ENCODE assay signal across 12 cellular contexts in the genomic region with DNA sequence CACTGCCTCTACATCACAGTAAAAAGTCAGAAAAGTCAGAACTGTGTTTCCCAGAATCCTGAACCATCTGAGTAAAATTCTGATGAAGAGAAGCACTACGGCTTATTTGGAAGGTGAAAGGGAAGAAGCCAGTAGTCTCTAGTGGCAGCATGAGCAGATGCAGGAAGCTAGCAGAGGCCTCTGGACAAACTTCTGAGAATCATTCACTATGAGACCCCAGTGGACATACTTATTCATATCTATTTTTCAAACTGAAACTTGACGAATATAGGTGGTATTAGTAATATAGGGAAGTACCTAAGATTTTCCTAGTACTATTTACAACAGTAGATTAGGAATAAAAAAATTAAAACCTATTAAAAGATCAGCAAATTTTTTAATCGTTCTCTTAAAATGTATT.
DNase-seq lines count a peak whose midpoint lies in the region; ATAC-seq, FAIRE-seq and TF ChIP-seq lines count a peak whose summit lies in the region.
"Had no signal": no experiment of that assay in that cellular context is flagged by ENCODE, and none has a peak within 500 bp of the region (broad histone marks: within the 10 kb centered on the region; RNA-seq: fewer than 3 reads in every experiment).

No MANE protein-coding gene starts in this region.

- H3K79me1 ChIP-seq in H1 (ENCODE audit: low read depth, low read length) (no peaks in the 10 kb centered on the region), mesendoderm (ENCODE audit: low read length) (no peaks in the 10 kb centered on the region)

- H3K4me1 ChIP-seq in H1 (replicated peaks in 1 of 4; ENCODE audit: control insufficient read depth in 3 of 4, insufficient read depth in 4 of 4, low read length in 3 of 4) (no peaks in the 10 kb centered on the region), tibial nerve (no peaks in the 10 kb centered on the region), mesendoderm (ENCODE audit: control insufficient read depth, low read depth, low read length) (no peaks in the 10 kb centered on the region), SK-N-SH (ENCODE audit: control insufficient read depth in 1 of 2, insufficient read depth in 2 of 2, low read depth in 1 of 2, low read length in 1 of 2) (no peaks in the 10 kb centered on the region)

- peak in 2 of 3 experiments; percentile 7 to 9; a peak in 1 of 4 replicates for TF ChIP-seq CTCF in H1 (IDR thresholded peaks at IDR 0.05; ENCODE audit: control extremely low read depth in 1 of 3, insufficient read depth in 1 of 3, low read depth in 1 of 3, low read length in 3 of 3)
- TF ChIP-seq CTCF in tibial nerve (IDR thresholded peaks at IDR 0.05): no peak
- TF ChIP-seq CTCF in SK-N-SH (IDR thresholded peaks at IDR 0.05): no peak

- H2BK15ac ChIP-seq in H1 (ENCODE audit: low read length) (no peak overlapping the region), mesendoderm (replicated peaks; ENCODE audit: low read depth) (no peak overlapping the region)

- POLR2A ChIA-PET in H1 (lab: Charles Lee; ENCODE audit: partially characterized antibody): no interaction called here
- POLR2A ChIA-PET in SK-N-SH (lab: Yijun Ruan, JAX): no interaction called here

- H3K9ac ChIP-seq in H1 (replicated peaks in 1 of 4; ENCODE audit: extremely low read depth in 1 of 4, low read depth in 3 of 4, low read length in 3 of 4) (no peak overlapping the region), mesendoderm (ENCODE audit: low read length) (no peak overlapping the region), SK-N-SH (no peak overlapping the region)

- H2AFZ ChIP-seq in H1 (ENCODE audit: low read length): no peak overlapping the region
- H2AFZ ChIP-seq in SK-N-SH (ENCODE audit: low read depth): no peak overlapping the region

- no peak overlapping the region for H4K91ac ChIP-seq in H1 (replicated peaks; ENCODE audit: insufficient read length, low read length)

- H3K14ac ChIP-seq in H1 (ENCODE audit: insufficient read length): no peak overlapping the region

- H3K27me3 ChIP-seq in H1 (replicated peaks in 1 of 4; ENCODE audit: control insufficient read depth in 3 of 4, extremely low read depth in 1 of 4, insufficient read depth in 3 of 4, low read length in 3 of 4) (peaks cover 0 to 2% (median 0%) of the 10 kb centered on the region in 4 experiments; a peak in 1 of 7 replicates), tibial nerve (no peaks in the 10 kb centered on the region), mesendoderm (ENCODE audit: insufficient read depth, low read length, poor library complexity) (no peaks in the 10 kb centered on the region), SK-N-SH (ENCODE audit: insufficient read depth) (no peaks in the 10 kb centered on the region)
- H3K27me3 ChIP-seq: dorsolateral prefrontal cortex had no signal

- H2BK12ac ChIP-seq in H1 (ENCODE audit: low read depth, low read length): no peak overlapping the region

- no peaks in the 10 kb centered on the region for H3K36me3 ChIP-seq in H1 (ENCODE audit: control insufficient read depth in 2 of 4, insufficient read depth in 4 of 4, low read length in 3 of 4)
- H3K36me3 ChIP-seq in tibial nerve: no peaks in the 10 kb centered on the region
- no peaks in the 10 kb centered on the region for H3K36me3 ChIP-seq in mesendoderm (ENCODE audit: control insufficient read depth, insufficient read depth, low read length)
- no peaks in the 10 kb centered on the region for H3K36me3 ChIP-seq in SK-N-SH (replicated peaks in 1 of 2; ENCODE audit: control insufficient read depth in 1 of 2, insufficient read depth in 2 of 2, low read length in 1 of 2)

- TF ChIP-seq POLR2A in H1 (IDR thresholded peaks at IDR 0.05; ENCODE audit: control extremely low read depth in 1 of 2, low read depth in 2 of 2, low read length in 2 of 2): no peak
- TF ChIP-seq POLR2A in tibial nerve (IDR thresholded peaks at IDR 0.05): no peak

- no peaks in the 10 kb centered on the region for H3K9me2 ChIP-seq in SK-N-SH

- H3K56ac ChIP-seq in H1 (replicated peaks; ENCODE audit: insufficient read length, low read depth, low read length) (no peak overlapping the region), mesendoderm (ENCODE audit: low read length) (no peak overlapping the region)

- H3K4me3 ChIP-seq in H1 (ENCODE audit: extremely low read depth in 1 of 4, insufficient read depth in 2 of 4, low read depth in 3 of 4, low read length in 4 of 4) (no peak overlapping the region), tibial nerve (no peak overlapping the region), mesendoderm (ENCODE audit: low read length) (no peak overlapping the region), SK-N-SH (ENCODE audit: low read depth in 2 of 2, low read length in 1 of 2) (no peak overlapping the region)
- H3K4me3 ChIP-seq: dorsolateral prefrontal cortex had no signal

- H2BK5ac ChIP-seq in H1 (ENCODE audit: low read depth, low read length) (no peak overlapping the region), mesendoderm (ENCODE audit: low read length) (no peak overlapping the region)

- H3K18ac ChIP-seq in H1 (ENCODE audit: extremely low read depth, low read length) (no peak overlapping the region), mesendoderm (ENCODE audit: low read length) (no peak overlapping the region)

- H3K23ac ChIP-seq in H1 (ENCODE audit: insufficient read length): no peak overlapping the region
- H3K23ac ChIP-seq in mesendoderm (ENCODE audit: low read length): no peak overlapping the region

- no peak overlapping the region for H4K8ac ChIP-seq in H1 (ENCODE audit: extremely low read depth, insufficient read depth, low read length)
- H4K8ac ChIP-seq in mesendoderm (ENCODE audit: low read depth, low read length): no peak overlapping the region

- H3K27ac ChIP-seq in H1 (ENCODE audit: low read depth, low read length) (no peak overlapping the region), tibial nerve (no peak overlapping the region), mesendoderm (ENCODE audit: low read depth, low read length) (no peak overlapping the region), SK-N-SH (ENCODE audit: low read depth in 2 of 2, low read length in 1 of 2) (no peak overlapping the region)
- H3K27ac ChIP-seq: dorsolateral prefrontal cortex had no signal

- FAIRE-seq in H1 (lab: Jason Lieb, UNC): no peak

- no peaks in the 10 kb centered on the region for H3K23me2 ChIP-seq in H1 (ENCODE audit: low read depth, low read length)

- 84% methylated on average over 3 of the region's 3 CpGs; no CpG with 5 or more reads in 1 of the 2 experiments for WGBS in H1 (ENCODE audit: extremely low coverage in 1 of 2, insufficient coverage in 1 of 2, insufficient read length in 1 of 2, insufficient replicate concordance in 2 of 2, low coverage in 1 of 2, low lambda C conversion rate in 2 of 2, missing lambda C conversion rate in 1 of 2), 2 experiments
- 66 to 67% methylated on average over 3 of the region's 3 CpGs for WGBS in tibial nerve, 2 donors
- no CpG with 5 or more reads among the region's 3 CpGs for WGBS in mesendoderm (ENCODE audit: extremely low coverage, insufficient coverage, low lambda C conversion rate)
- WGBS in SK-N-SH (ENCODE audit: low lambda C conversion rate): 48% methylated on average over 3 of the region's 3 CpGs

- ATAC-seq in GM18861 (IDR thresholded peaks at IDR 0.05; ENCODE audit: unreplicated experiment) (peak; percentile 80), GM21515 (IDR thresholded peaks at IDR 0.05; ENCODE audit: unreplicated experiment) (peak; percentile 67), HG03060 (IDR thresholded peaks at IDR 0.05; ENCODE audit: low read depth, unreplicated experiment) (peak; percentile 63)

- CTCF ChIA-PET in H1 (lab: Charles Lee; ENCODE audit: partially characterized antibody) (no interaction called here), SK-N-SH (lab: Yijun Ruan, JAX) (no interaction called here)

- H3K79me2 ChIP-seq in H1 (ENCODE audit: control insufficient read depth in 1 of 2, insufficient read depth in 2 of 2, low read length in 2 of 2) (no peaks in the 10 kb centered on the region), mesendoderm (ENCODE audit: control insufficient read depth, insufficient read depth, low read length) (no peaks in the 10 kb centered on the region), SK-N-SH (ENCODE audit: insufficient read depth) (no peaks in the 10 kb centered on the region)

- H4K20me1 ChIP-seq in H1 (replicated peaks in 1 of 2; ENCODE audit: control insufficient read depth in 1 of 2, insufficient read depth in 2 of 2, low read length in 2 of 2) (no peaks in the 10 kb centered on the region), SK-N-SH (ENCODE audit: insufficient read depth) (no peaks in the 10 kb centered on the region)

- no peak overlapping the region for H4K5ac ChIP-seq in H1 (ENCODE audit: insufficient read length, low read depth, low read length)
- H4K5ac ChIP-seq in mesendoderm (ENCODE audit: low read length): no peak overlapping the region

- H2BK120ac ChIP-seq in H1 (replicated peaks; ENCODE audit: low read depth, low read length): no peak overlapping the region
- H2BK120ac ChIP-seq in mesendoderm (ENCODE audit: low read depth, low read length): no peak overlapping the region

- DNase-seq in H1 (ENCODE audit: low read depth in 1 of 2, low spot score in 2 of 2) (no peak), pons (ENCODE audit: low spot score) (no peak), tibial nerve (ENCODE audit: low spot score in 2 of 2) (no peak), mesendoderm (no peak), SK-N-SH (no peak)
- DNase-seq: dorsolateral prefrontal cortex, mesenchymal stem cell, NCI-H226, trophoblast cell had no signal

- no peak overlapping the region for H2BK20ac ChIP-seq in H1 (ENCODE audit: low read length)

- H3K9me3 ChIP-seq in H1 (ENCODE audit: insufficient read depth in 2 of 2, low read depth in 1 of 2, low read length in 1 of 2) (no peaks in the 10 kb centered on the region), tibial nerve (peaks cover 0 to 9% (median 0%) of the 10 kb centered on the region in 4 donors), SK-N-SH (no peaks in the 10 kb centered on the region)

- H3K4ac ChIP-seq in H1 (replicated peaks; ENCODE audit: insufficient read length, low read depth, low read length) (no peak overlapping the region), mesendoderm (ENCODE audit: low read depth, low read length) (no peak overlapping the region)

- H2AK5ac ChIP-seq in H1 (ENCODE audit: low read depth, low read length) (no peak overlapping the region), mesendoderm (ENCODE audit: low read length) (no peak overlapping the region)

- TF ChIP-seq EP300 in H1 (IDR thresholded peaks at IDR 0.05; ENCODE audit: borderline replicate concordance in 1 of 2, low read depth in 2 of 2, low read length in 2 of 2) (no peak), tibial nerve (IDR thresholded peaks at IDR 0.05) (no peak), SK-N-SH (IDR thresholded peaks at IDR 0.05; ENCODE audit: borderline replicate concordance in 1 of 2, low read depth in 1 of 2, low read length in 1 of 2) (no peak)

- peak; percentile 20 to 33; a peak in 3 of 4 replicates for TF ChIP-seq RAD21 in H1 (IDR thresholded peaks at IDR 0.05 in 1 of 2, conservative IDR thresholded peaks at IDR 0.05 in 1 of 2; ENCODE audit: low read depth in 2 of 2, low read length in 2 of 2)
- TF ChIP-seq RAD21 in SK-N-SH (IDR thresholded peaks at IDR 0.05; ENCODE audit: low read length): no peak

- H3F3A ChIP-seq in SK-N-SH (replicated peaks; ENCODE audit: insufficient read depth): no peaks in the 10 kb centered on the region

- H3K4me2 ChIP-seq in H1 (ENCODE audit: insufficient read depth in 1 of 2, low read depth in 2 of 2, low read length in 2 of 2): no peak overlapping the region
- H3K4me2 ChIP-seq in mesendoderm (ENCODE audit: low read length): no peak overlapping the region
- H3K4me2 ChIP-seq in SK-N-SH: no peak overlapping the region

Comparison
In these comparisons a context has a peak if more than half of its experiments do, and no peak if none do; other contexts are left out.
1. CTCF ChIP-seq: peak in H1 (2 of 3); none in tibial nerve (0 of 5) and SK-N-SH (single experiment).
2. Peak in every context shown above with its lines, with median percentiles within 50 percentile points of each other: ATAC-seq.